1 cellular context compared by ENCODE assay signal in the genomic region with DNA sequence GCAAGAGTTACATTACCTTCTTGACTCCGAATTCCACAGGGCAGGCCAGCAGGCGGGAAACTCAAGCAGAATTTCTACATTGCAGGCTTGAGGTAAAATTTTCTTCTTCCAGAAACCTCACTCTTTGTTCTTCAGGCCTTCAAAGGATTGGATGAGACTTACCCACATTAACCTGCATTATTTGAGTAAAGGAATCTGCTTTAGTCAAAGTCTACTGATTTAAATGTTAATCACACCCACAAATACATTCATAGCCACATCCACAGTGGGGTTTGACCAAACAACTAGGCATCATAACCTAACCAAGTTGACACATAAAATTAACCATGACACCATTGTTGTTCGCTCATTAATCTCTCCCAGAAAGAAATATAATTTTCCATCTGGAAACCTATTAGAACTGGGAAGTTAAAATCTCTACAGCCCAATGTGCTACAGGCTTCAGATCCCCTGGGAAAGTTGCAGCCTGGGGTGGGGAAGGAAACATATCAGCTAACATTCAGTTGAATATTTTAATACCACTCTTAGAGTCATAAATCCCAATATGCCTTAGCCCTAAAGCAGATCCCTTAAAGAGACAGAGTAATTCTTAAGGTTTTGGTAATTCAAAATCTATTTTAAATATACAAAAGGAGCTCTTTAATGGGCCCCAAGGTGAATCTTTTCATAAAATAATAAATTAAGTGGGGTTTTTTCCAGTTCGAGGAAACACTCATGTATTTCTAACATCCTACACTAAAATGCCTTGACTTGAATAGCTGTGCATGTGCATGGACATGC.
TF ChIP-seq lines count a peak whose summit lies in the region.

No MANE protein-coding gene starts in this region.

TF ChIP-seq in A549, 52 proteins besides CTCF, POLR2A, EP300 and RAD21:
- TF ChIP-seq KDM5A (IDR thresholded peaks at IDR 0.05), result no peak
- TF ChIP-seq CEBPB (IDR thresholded peaks at IDR 0.05), result no peak
- TF ChIP-seq CHD4 (IDR thresholded peaks at IDR 0.05; ENCODE audit: borderline replicate concordance), result no peak
- TF ChIP-seq EHF (CRISPR knock-in tag; IDR thresholded peaks at IDR 0.05), result no peak
- TF ChIP-seq, protein P1, sequence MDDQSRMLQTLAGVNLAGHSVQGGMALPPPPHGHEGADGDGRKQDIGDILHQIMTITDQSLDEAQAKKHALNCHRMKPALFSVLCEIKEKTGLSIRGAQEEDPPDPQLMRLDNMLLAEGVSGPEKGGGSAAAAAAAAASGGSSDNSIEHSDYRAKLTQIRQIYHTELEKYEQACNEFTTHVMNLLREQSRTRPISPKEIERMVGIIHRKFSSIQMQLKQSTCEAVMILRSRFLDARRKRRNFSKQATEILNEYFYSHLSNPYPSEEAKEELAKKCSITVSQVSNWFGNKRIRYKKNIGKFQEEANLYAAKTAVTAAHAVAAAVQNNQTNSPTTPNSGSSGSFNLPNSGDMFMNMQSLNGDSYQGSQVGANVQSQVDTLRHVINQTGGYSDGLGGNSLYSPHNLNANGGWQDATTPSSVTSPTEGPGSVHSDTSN (IDR thresholded peaks at IDR 0.05), result no peak
- TF ChIP-seq, protein P2, sequence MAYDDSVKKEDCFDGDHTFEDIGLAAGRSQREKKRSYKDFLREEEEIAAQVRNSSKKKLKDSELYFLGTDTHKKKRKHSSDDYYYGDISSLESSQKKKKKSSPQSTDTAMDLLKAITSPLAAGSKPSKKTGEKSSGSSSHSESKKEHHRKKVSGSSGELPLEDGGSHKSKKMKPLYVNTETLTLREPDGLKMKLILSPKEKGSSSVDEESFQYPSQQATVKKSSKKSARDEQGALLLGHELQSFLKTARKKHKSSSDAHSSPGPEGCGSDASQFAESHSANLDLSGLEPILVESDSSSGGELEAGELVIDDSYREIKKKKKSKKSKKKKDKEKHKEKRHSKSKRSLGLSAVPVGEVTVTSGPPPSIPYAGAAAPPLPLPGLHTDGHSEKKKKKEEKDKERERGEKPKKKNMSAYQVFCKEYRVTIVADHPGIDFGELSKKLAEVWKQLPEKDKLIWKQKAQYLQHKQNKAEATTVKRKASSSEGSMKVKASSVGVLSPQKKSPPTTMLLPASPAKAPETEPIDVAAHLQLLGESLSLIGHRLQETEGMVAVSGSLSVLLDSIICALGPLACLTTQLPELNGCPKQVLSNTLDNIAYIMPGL (CRISPR knock-in tag; IDR thresholded peaks at IDR 0.05; ENCODE audit: borderline replicate concordance), result no peak
- no peak for TF ChIP-seq EHMT2 (IDR thresholded peaks at IDR 0.05; ENCODE audit: low read depth)
- no peak for TF ChIP-seq RARB (CRISPR knock-in tag; IDR thresholded peaks at IDR 0.05)
- TF ChIP-seq FOSL2 (IDR thresholded peaks at IDR 0.05), result no peak
- TF ChIP-seq FOSL2 (CRISPR knock-in tag; IDR thresholded peaks at IDR 0.05), result no peak
- no peak for TF ChIP-seq ZSCAN20 (CRISPR knock-in tag; IDR thresholded peaks at IDR 0.05)
- TF ChIP-seq TP53 (CRISPR knock-in tag; IDR thresholded peaks at IDR 0.05), result no peak
- no peak for TF ChIP-seq SMC3 (IDR thresholded peaks at IDR 0.05)
- TF ChIP-seq MAFK (IDR thresholded peaks at IDR 0.05; ENCODE audit: partially characterized antibody), result no peak
- TF ChIP-seq SREBF2 (IDR thresholded peaks at IDR 0.05), result no peak
- TF ChIP-seq NFE2L2 (conservative IDR thresholded peaks at IDR 0.05; ENCODE audit: low read length), result no peak
